ENCODE assay signal across 8 cellular contexts in genomic region chr9:33263936-33264472, GRCh38. TPM values are rescaled to one million over a fixed set of nuclear protein-coding genes. Genes with fewer than 3 reads are reported as not detected.
DNase-seq lines count a peak whose midpoint lies in the region; ATAC-seq and TF ChIP-seq lines count a peak whose summit lies in the region.

No MANE protein-coding gene starts in this region.

- TF ChIP-seq CTCF in GM13976 (IDR thresholded peaks at IDR 0.05; ENCODE audit: borderline replicate concordance, control extremely low read depth, extremely low read depth, insufficient read depth, missing control alignments) = no peak
- no peak for TF ChIP-seq CTCF in GM23338 (conservative IDR thresholded peaks at IDR 0.05; ENCODE audit: low read depth in 2 of 2)
- no peak for TF ChIP-seq CTCF in epithelial cell of proximal tubule (conservative IDR thresholded peaks at IDR 0.05; ENCODE audit: low read depth, low read length)

- H3K27ac ChIP-seq in GM23338 (ENCODE audit: low read depth) (0 out of 2 replicates have a peak overlapping the region, but pooled peaks have one; percentile 32), subcutaneous abdominal adipose tissue (ENCODE audit: low read depth, low read length) (peak overlapping the region; percentile 75)

- H3K36me3 Mint-ChIP-seq in GM23338 (ENCODE audit: low read depth) = peaks cover 54% of the 10 kb centered on the region

- H3K9me3 Mint-ChIP-seq in GM23338 = no peaks in the 10 kb centered on the region

- H3K27ac Mint-ChIP-seq in GM23338 = peak overlapping the region; percentile 87

- no peaks in the 10 kb centered on the region for H3K9me3 ChIP-seq in subcutaneous abdominal adipose tissue (ENCODE audit: control insufficient read depth in 5 of 5, low read length in 5 of 5)

- peak overlapping the region; percentile 86 for H2AFZ ChIP-seq in GM23338

- H4K20me1 ChIP-seq in GM23338 (replicated peaks; ENCODE audit: insufficient read depth) = peaks cover 17% of the 10 kb centered on the region

- peak; percentile 55 for DNase-seq in GM13976 (ENCODE audit: low spot score)
- no peak for DNase-seq in GM23338 (ENCODE audit: low spot score)
- peak; percentile 24 for DNase-seq in LHCN-M2 (ENCODE audit: low read depth)
- DNase-seq in activated CD8-positive, alpha-beta memory T cell treated with anti-CD3 and anti-CD28 coated beads, Interleukin-2, amount 50 U/mL, for 48 hours = peak; percentile 78
- no peak for DNase-seq in epithelial cell of proximal tubule (ENCODE audit: low read depth)
- DNase-seq in myocyte (ENCODE audit: low read depth) = peak; percentile 59
- no peak for DNase-seq in A172 (ENCODE audit: low spot score)

- peak overlapping the region; percentile 97 for H3K4me3 Mint-ChIP-seq in GM23338

- H3K27me3 Mint-ChIP-seq in GM23338 (ENCODE audit: insufficient read depth, low read depth, poor library complexity) = peaks cover 2% of the 10 kb centered on the region

- H3K27me3 ChIP-seq in GM23338 (ENCODE audit: insufficient read depth) (no peaks in the 10 kb centered on the region), subcutaneous abdominal adipose tissue (ENCODE audit: control insufficient read depth in 5 of 5, insufficient read depth in 4 of 5, low read length in 5 of 5) (no peaks in the 10 kb centered on the region)

- peaks cover 5% of the 10 kb centered on the region; the same call in 1 of the 2 replicates for H3K4me1 ChIP-seq in GM23338 (ENCODE audit: insufficient read depth)
- peaks cover 2 to 28% (median 24%) of the 10 kb centered on the region in 5 donors for H3K4me1 ChIP-seq in subcutaneous abdominal adipose tissue (ENCODE audit: control insufficient read depth in 5 of 5, insufficient read depth in 5 of 5, low read length in 5 of 5)

- peak overlapping the region; percentile 71 to 93 (median 90) for H3K9ac ChIP-seq in subcutaneous abdominal adipose tissue (ENCODE audit: low read length in 5 of 5)

- H3K4me2 ChIP-seq in GM23338 = peak overlapping the region; percentile 98

- in situ Hi-C loops in GM13976 (cut with MboI; ENCODE audit: low sequenced_read_pairs, unreplicated experiment) = no loop called here

- H3K79me2 ChIP-seq in GM23338 (replicated peaks; ENCODE audit: insufficient read depth) = peaks cover 40% of the 10 kb centered on the region

- peaks cover 49% of the 10 kb centered on the region for H3K36me3 ChIP-seq in GM23338 (ENCODE audit: insufficient read depth)
- peaks cover 41 to 53% (median 51%) of the 10 kb centered on the region in 5 donors for H3K36me3 ChIP-seq in subcutaneous abdominal adipose tissue (ENCODE audit: control insufficient read depth in 5 of 5, insufficient read depth in 5 of 5, low read length in 5 of 5)

- peaks cover 10% of the 10 kb centered on the region for H3K4me1 Mint-ChIP-seq in GM23338

- no peaks in the 10 kb centered on the region for H3F3A ChIP-seq in GM23338 (replicated peaks; ENCODE audit: low read depth)

- H3K9me2 ChIP-seq in GM23338 (ENCODE audit: insufficient read depth) = no peaks in the 10 kb centered on the region

- ATAC-seq in GM23338 = no peak

- H3K4me3 ChIP-seq in GM23338 (peak overlapping the region; percentile 99), epithelial cell of proximal tubule (ENCODE audit: low read depth, low read length) (peak overlapping the region; percentile 94), subcutaneous abdominal adipose tissue (ENCODE audit: low read depth in 1 of 5, low read length in 5 of 5) (peak overlapping the region; percentile 88 to 98 (median 95))

TF ChIP-seq in GM23338, 12 proteins besides CTCF, POLR2A, EP300 and RAD21 (continues in another document):
- TF ChIP-seq POLR2AphosphoS5 (IDR thresholded peaks at IDR 0.05; ENCODE audit: low read depth) (no peak), ZNF462 (CRISPR knock-in tag; IDR thresholded peaks at IDR 0.05) (no peak), EZH2 (IDR thresholded peaks at IDR 0.05; ENCODE audit: low read depth, unreplicated experiment) (no peak)

RNA-seq across cellular contexts. Expression of gene BAG1, which starts 0.5 kb away (rescaled TPM):
- 44.0 and 55.4 TPM in 2 replicates for total RNA-seq in GM23338 (2014; rRNA removed; shearing (Covaris generic))
- 39.2 and 44.7 TPM in 2 replicates for polyA plus RNA-seq in GM23338 (2016; fragmentation: Nextera tagmentation; extraction: Ambion mirVana)
- 40.4 and 66.6 TPM in 2 replicates for total RNA-seq in LHCN-M2 (2014; rRNA removed)
- polyA plus RNA-seq in LHCN-M2 (2012) = 50.2 TPM
- 33.7 and 38.5 TPM in 2 replicates for total RNA-seq in epithelial cell of proximal tubule
- 74.6 and 78.7 TPM in 2 replicates for total RNA-seq in myocyte
- 74.4 TPM for polyA plus RNA-seq in myocyte (2012)
- 29.5 and 30.7 TPM in 2 replicates for total RNA-seq in A172 (2014; rRNA removed; shearing (Covaris generic))

RNA-seq across cellular contexts. Expression of gene CHMP5, which starts 0.8 kb away (rescaled TPM):
- total RNA-seq in GM23338 (2014; rRNA removed; shearing (Covaris generic)) = 30.9 and 33.4 TPM in 2 replicates
- 68.5 and 77.8 TPM in 2 replicates for polyA plus RNA-seq in GM23338 (2016; fragmentation: Nextera tagmentation; extraction: Ambion mirVana)
- 77.4 and 78.9 TPM in 2 replicates for total RNA-seq in LHCN-M2 (2014; rRNA removed)
- 62.2 TPM for polyA plus RNA-seq in LHCN-M2 (2012)
- total RNA-seq in epithelial cell of proximal tubule = 64.0 and 76.7 TPM in 2 replicates
- 94.4 and 97.4 TPM in 2 replicates for total RNA-seq in myocyte
- polyA plus RNA-seq in myocyte (2012) = 90.4 TPM
- total RNA-seq in A172 (2014; rRNA removed; shearing (Covaris generic)) = 137 and 153 TPM in 2 replicates

RNA-seq across cellular contexts. Expression of gene SPINK4, which starts 24.0 kb away (rescaled TPM):
- total RNA-seq in GM23338 (2014; rRNA removed; shearing (Covaris generic)) = not detected in 2 replicates
- polyA plus RNA-seq in GM23338 (2016; fragmentation: Nextera tagmentation; extraction: Ambion mirVana) = not detected in 2 replicates
- total RNA-seq in LHCN-M2 (2014; rRNA removed) (not detected in 2 replicates), epithelial cell of proximal tubule (not detected in 2 replicates), myocyte (not detected in 2 replicates)
- polyA plus RNA-seq in LHCN-M2 (2012) = not detected
- not detected for polyA plus RNA-seq in myocyte (2012)
- total RNA-seq in A172 (2014; rRNA removed; shearing (Covaris generic)) = not detected in 2 replicates

RNA-seq across cellular contexts. Expression of gene NFX1, which starts 26.3 kb away (rescaled TPM):
- 26.1 and 29.7 TPM in 2 replicates for total RNA-seq in GM23338 (2014; rRNA removed; shearing (Covaris generic))
- 11.9 and 13.9 TPM in 2 replicates for polyA plus RNA-seq in GM23338 (2016; fragmentation: Nextera tagmentation; extraction: Ambion mirVana)
- total RNA-seq in LHCN-M2 (2014; rRNA removed) (20.2 and 23.4 TPM in 2 replicates), epithelial cell of proximal tubule (14.2 and 15.6 TPM in 2 replicates), myocyte (29.8 and 37.0 TPM in 2 replicates)
- 19.0 TPM for polyA plus RNA-seq in LHCN-M2 (2012)
- 23.9 TPM for polyA plus RNA-seq in myocyte (2012)
- total RNA-seq in A172 (2014; rRNA removed; shearing (Covaris generic)) = 16.3 and 21.7 TPM in 2 replicates

Comparison
In these comparisons a context has a peak if more than half of its experiments do, and no peak if none do; other contexts are left out.
1. DNase-seq: peak in GM13976 (single experiment), LHCN-M2 (single experiment), activated CD8-positive, alpha-beta memory T cell treated with anti-CD3 and anti-CD28 coated beads, Interleukin-2, amount 50 U/mL, for 48 hours (single experiment) and myocyte (single experiment); none in GM23338 (single experiment), epithelial cell of proximal tubule (single experiment) and A172 (single experiment).
2. Peak in every context shown above with its lines, with median percentiles within 50 percentile points of each other: H3K4me3 ChIP-seq.